In the genomic region with DNA sequence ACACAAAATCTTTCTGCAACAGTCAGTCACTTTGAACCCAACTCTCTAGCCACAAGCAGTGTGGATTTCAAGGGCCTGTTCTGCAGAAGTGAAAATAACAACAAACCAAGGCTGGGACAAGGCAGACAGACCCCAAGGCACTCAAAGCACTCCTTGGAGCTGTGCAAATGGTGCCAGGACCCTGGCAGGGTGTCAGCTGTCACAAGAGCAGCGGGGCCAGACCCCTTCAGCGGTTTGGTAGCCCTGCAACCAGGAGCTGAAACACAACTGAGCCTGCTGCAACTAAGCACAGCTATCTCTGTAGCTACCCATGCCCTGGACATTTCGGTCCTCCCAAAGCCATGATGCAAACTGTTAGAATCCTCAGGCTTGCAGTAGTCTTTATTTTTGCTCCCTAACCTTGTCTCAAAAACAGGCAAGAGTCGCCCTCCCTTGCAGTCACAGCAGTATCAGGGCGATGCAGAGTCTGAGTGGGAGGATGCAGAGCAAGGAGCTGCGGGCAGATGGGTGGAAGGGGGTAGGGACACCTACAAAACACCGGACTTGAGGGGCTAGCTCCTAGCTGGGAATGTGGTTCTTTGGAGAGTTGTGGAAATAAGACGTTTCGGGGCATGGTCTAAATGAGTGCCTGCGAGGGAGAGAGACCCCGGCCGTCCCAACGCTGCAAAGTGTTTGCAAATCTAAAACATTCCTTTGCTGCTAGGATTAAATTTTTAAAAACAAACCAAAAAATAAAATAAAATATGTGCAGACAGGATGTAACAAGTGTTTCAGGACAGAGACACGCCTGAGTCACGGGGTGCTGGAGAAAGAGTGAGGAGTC, we compare ENCODE assay signal across 9 cellular contexts. TPM values are rescaled to one million over a fixed set of nuclear protein-coding genes. Genes with fewer than 3 reads are reported as not detected.
DNase-seq lines count a peak whose midpoint lies in the region; ATAC-seq, FAIRE-seq and TF ChIP-seq lines count a peak whose summit lies in the region.
"Had no signal": no experiment of that assay in that cellular context is flagged by ENCODE, and none has a peak within 500 bp of the region (broad histone marks: within the 10 kb centered on the region; RNA-seq: fewer than 3 reads in every experiment).

No MANE protein-coding gene starts in this region.

- TF ChIP-seq CTCF in ascending aorta (IDR thresholded peaks at IDR 0.05) = no peak
- TF ChIP-seq CTCF in kidney (IDR thresholded peaks at IDR 0.05; ENCODE audit: borderline replicate concordance, extremely low read depth, insufficient read depth) = no peak
- TF ChIP-seq CTCF in stomach (IDR thresholded peaks at IDR 0.05) = no peak

- H3K9ac ChIP-seq in kidney (ENCODE audit: low read length in 2 of 2) = peak overlapping the region; percentile 2 to 55

- no peak for TF ChIP-seq EP300 in stomach (IDR thresholded peaks at IDR 0.05)

- H3K27ac ChIP-seq in ascending aorta (peak overlapping the region; percentile 98 to 99), kidney (ENCODE audit: low read depth in 2 of 2, low read length in 2 of 2) (peak overlapping the region; percentile 87 to 88), stomach (peak overlapping the region in 4 of 5 donors; percentile 93 to 97 (median 96))

- H3K27me3 ChIP-seq in ascending aorta = no peaks in the 10 kb centered on the region
- H3K27me3 ChIP-seq in stomach = peaks cover 0 to 45% (median 12%) of the 10 kb centered on the region in 3 donors

- intact Hi-C loops in ascending aorta (cut with DNase I) (loop anchor here (2.0 to 5.0 kb wide), 7 partner anchors 60 to 575 kb away; no protein-coding TSS in a partner anchor), kidney (cut with DNase I) (loop anchor here (5.0 to 10.0 kb wide), 2 partner anchors 433 to 715 kb away; no protein-coding TSS in a partner anchor), stomach (cut with DNase I; ENCODE audit: low total_unique reads) (no loop called here)

- WGBS in stomach, 5 donors = 41 to 51% (median 44%) methylated on average over 15 of the region's 15 CpGs

- H3K36me3 ChIP-seq in ascending aorta (no peaks in the 10 kb centered on the region), kidney (ENCODE audit: control insufficient read depth in 1 of 2, insufficient read depth in 2 of 2, low read length in 2 of 2) (no peaks in the 10 kb centered on the region), stomach (no peaks in the 10 kb centered on the region)

- H3K4me1 ChIP-seq in ascending aorta (peaks cover 5 to 38% of the 10 kb centered on the region in 2 donors), kidney (ENCODE audit: control insufficient read depth in 1 of 2, insufficient read depth in 1 of 2, low read depth in 1 of 2, low read length in 2 of 2) (peaks cover 21 to 33% of the 10 kb centered on the region in 2 donors), stomach (peaks cover 38 to 89% (median 59%) of the 10 kb centered on the region in 4 donors)

- ATAC-seq in HG02970 (IDR thresholded peaks at IDR 0.05; ENCODE audit: low FRiP score, unreplicated experiment) (no peak), HG03521 (IDR thresholded peaks at IDR 0.05; ENCODE audit: unreplicated experiment) (no peak)

- FAIRE-seq in kidney (lab: Jason Lieb, UNC) = no peak

- DNase-seq in NCI-H524 (lab: John Stamatoyannopoulos, UW) (peak; percentile 5 to 40), NCI-H524 treated with DMSO at 0.1 percent for 48 hours (lab: John Stamatoyannopoulos, UW) (no peak), ascending aorta (ENCODE audit: low spot score in 2 of 2) (no peak), kidney (no peak), stomach (no peak)
- DNase-seq in activated CD4-positive, CD25-positive, alpha-beta regulatory T cell (lab: John Stamatoyannopoulos, UW) = no peak
- DNase-seq: DND-41 had no signal

- H3K4me3 ChIP-seq in ascending aorta (peak overlapping the region; percentile 87 to 95), kidney (ENCODE audit: low read length in 2 of 2) (peak overlapping the region; percentile 38 to 72), stomach (peak overlapping the region; percentile 69 to 79 (median 74))

- H3K9me3 ChIP-seq in ascending aorta = no peaks in the 10 kb centered on the region
- no peaks in the 10 kb centered on the region for H3K9me3 ChIP-seq in kidney (ENCODE audit: control insufficient read depth in 1 of 2, low read length in 2 of 2)
- no peaks in the 10 kb centered on the region for H3K9me3 ChIP-seq in stomach

- TF ChIP-seq POLR2A in stomach (IDR thresholded peaks at IDR 0.05) = no peak

RNA-seq across cellular contexts. Expression of a gene that starts 1.1 kb away (rescaled TPM):
- total RNA-seq in ascending aorta (29.7 TPM), kidney (28.8 TPM), stomach (10 to 100 TPM in 3 of 5 donors, 1 to 10 TPM in 1, under 1 TPM in 1; 0.58 to 79.0 (median 11.7) TPM)
- polyA plus RNA-seq in kidney (ENCODE audit: insufficient read depth, low read depth, low replicate concordance) (2.9 TPM), stomach (1 to 10 TPM in 2 of 3 donors, under 1 TPM in 1; 0.80 to 2.6 (median 2.4) TPM)

Comparison
In these comparisons a context has a peak if more than half of its experiments do, and no peak if none do; other contexts are left out.
1. DNase-seq: peak in NCI-H524 (2 of 2); none in NCI-H524 treated with DMSO at 0.1 percent for 48 hours (single experiment), ascending aorta (0 of 2), kidney (single experiment), stomach (single experiment) and activated CD4-positive, CD25-positive, alpha-beta regulatory T cell (0 of 4).
2. Peak in every context shown above with its lines, with median percentiles within 50 percentile points of each other: H3K27ac ChIP-seq and H3K4me3 ChIP-seq.